ENCODE assay signal across 19 cellular contexts in genomic region chr15:78893538-78893937, GRCh38. TPM values are rescaled to one million over a fixed set of nuclear protein-coding genes. Genes with fewer than 3 reads are reported as not detected.
A peak's percentile ranks its signal among the peaks of the same experiment; 100 is the strongest.
DNase-seq lines count a peak whose midpoint lies in the region; ATAC-seq and TF ChIP-seq lines count a peak whose summit lies in the region.
"Had no signal": no experiment of that assay in that cellular context is flagged by ENCODE, and none has a peak within 500 bp of the region (broad histone marks: within the 10 kb centered on the region; RNA-seq: fewer than 3 reads in every experiment).

No MANE protein-coding gene starts in this region.

- no peak for DNase-seq in activated T-cell treated with anti-CD3 and anti-CD28 coated beads, Interleukin-2, amount 50 U/mL, for 72 hours
- no peak for DNase-seq in activated T-cell treated with anti-CD3 and anti-CD28 coated beads, Interleukin-2, amount 50 U/mL, for 48 hours
- peak; percentile 38 for DNase-seq in amniotic epithelial cell (ENCODE audit: low read depth)
- DNase-seq in activated naive CD4-positive, alpha-beta T cell treated with anti-CD3 and anti-CD28 coated beads, Interleukin-2, amount 50 U/mL, for 16 hours = no peak
- no peak for DNase-seq in NCI-H526 (lab: John Stamatoyannopoulos, UW)
- DNase-seq in T-helper 2 cell = no peak
- DNase-seq: DMS79, GM23248, Karpas-422, NCI-H146, NCI-H2081, NCI-H2171 treated with DMSO at 0.1 percent for 48 hours, NCI-H446 treated with DMSO at 0.1 percent for 48 hours, SHP77 treated with DMSO at 0.1 percent for 48 hours had no signal

- no peaks in the 10 kb centered on the region for H3K27me3 ChIP-seq in OCI-LY3 (ENCODE audit: low read depth, low read length)

- H3K36me3 Mint-ChIP-seq in activated T-cell treated with anti-CD3 and anti-CD28 coated beads, Interleukin-2, amount 50 U/mL, for 72 hours (ENCODE audit: insufficient read depth in 2 of 2) = peaks cover 8 to 78% of the 10 kb centered on the region in 2 donors

- H3K9ac ChIP-seq in OCI-LY3 (ENCODE audit: low read length) = no peak overlapping the region
- H3K9ac ChIP-seq: GM23248 had no signal

- H3K4me3 Mint-ChIP-seq in activated T-cell treated with anti-CD3 and anti-CD28 coated beads, Interleukin-2, amount 50 U/mL, for 72 hours = peak overlapping the region in 1 of 2 donors; percentile 36
- H3K4me3 Mint-ChIP-seq: IgD-negative memory B cell had no signal

- H3K9me3 Mint-ChIP-seq in activated T-cell treated with anti-CD3 and anti-CD28 coated beads, Interleukin-2, amount 50 U/mL, for 72 hours = no peaks in the 10 kb centered on the region
- H3K9me3 Mint-ChIP-seq: IgD-negative memory B cell had no signal

- H3K4me2 ChIP-seq in OCI-LY3 (ENCODE audit: low read length) = peak overlapping the region; percentile 44

- H3K9me3 ChIP-seq in OCI-LY3 (ENCODE audit: insufficient read depth, low read length) = no peaks in the 10 kb centered on the region
- H3K9me3 ChIP-seq: HAP-1 had no signal

- H3K79me2 ChIP-seq in OCI-LY3 (ENCODE audit: low read length) = peaks cover 89% of the 10 kb centered on the region

- peaks cover 75% of the 10 kb centered on the region for H4K20me1 ChIP-seq in OCI-LY3 (ENCODE audit: insufficient read depth, low read length)

- H3K27ac ChIP-seq in OCI-LY3 (ENCODE audit: low read length) = peak overlapping the region; percentile 57
- H3K27ac ChIP-seq: C4-2B, GM23248 had no signal

- no peaks in the 10 kb centered on the region for H3K27me3 Mint-ChIP-seq in activated T-cell treated with anti-CD3 and anti-CD28 coated beads, Interleukin-2, amount 50 U/mL, for 72 hours (ENCODE audit: low read depth)
- H3K27me3 Mint-ChIP-seq: IgD-negative memory B cell had no signal

- H3K4me3 ChIP-seq in OCI-LY3 (ENCODE audit: low read length) = peak overlapping the region; percentile 0; the same call in 1 of the 2 replicates
- H3K4me3 ChIP-seq: GM23248, HAP-1 had no signal

- no peak for TF ChIP-seq CTCF in OCI-LY3 (IDR thresholded peaks at IDR 0.05; ENCODE audit: low read depth, low read length)

- H3K27ac Mint-ChIP-seq in activated T-cell treated with anti-CD3 and anti-CD28 coated beads, Interleukin-2, amount 50 U/mL, for 72 hours = peak overlapping the region; percentile 42

- H3K4me1 ChIP-seq in OCI-LY3 (ENCODE audit: low read length) = peaks cover 31% of the 10 kb centered on the region

- no peak overlapping the region for H2AFZ ChIP-seq in OCI-LY3 (ENCODE audit: low read depth, low read length)
- H2AFZ ChIP-seq: GM23248 had no signal

- peaks cover 74% of the 10 kb centered on the region for H3K36me3 ChIP-seq in OCI-LY3 (replicated peaks; ENCODE audit: low read depth, low read length)

- no peak for ATAC-seq in activated T-cell treated with anti-CD3 and anti-CD28 coated beads, Interleukin-2, amount 50 U/mL, for 72 hours (replicated peaks in 1 of 2)
- ATAC-seq in HG03108 (IDR thresholded peaks at IDR 0.05; ENCODE audit: unreplicated experiment) = no peak

- H3K4me1 Mint-ChIP-seq in activated T-cell treated with anti-CD3 and anti-CD28 coated beads, Interleukin-2, amount 50 U/mL, for 72 hours (ENCODE audit: low read depth) = peaks cover 16% of the 10 kb centered on the region

RNA-seq across cellular contexts. Expression of gene MORF4L1, which starts 20.8 kb away (rescaled TPM):
- 100 to 1,000 TPM; 170 TPM for total RNA-seq in activated T-cell treated with anti-CD3 and anti-CD28 coated beads, Interleukin-2, amount 50 U/mL, for 72 hours

RNA-seq across cellular contexts. Expression of gene CTSH, which starts 51.3 kb away (rescaled TPM):
- 10 to 100 TPM in 1 of 2 donors, 1 to 10 TPM in 1; 7.1 to 33.1 TPM for total RNA-seq in activated T-cell treated with anti-CD3 and anti-CD28 coated beads, Interleukin-2, amount 50 U/mL, for 72 hours
